ENCODE assay signal across 16 cellular contexts in the genomic region with DNA sequence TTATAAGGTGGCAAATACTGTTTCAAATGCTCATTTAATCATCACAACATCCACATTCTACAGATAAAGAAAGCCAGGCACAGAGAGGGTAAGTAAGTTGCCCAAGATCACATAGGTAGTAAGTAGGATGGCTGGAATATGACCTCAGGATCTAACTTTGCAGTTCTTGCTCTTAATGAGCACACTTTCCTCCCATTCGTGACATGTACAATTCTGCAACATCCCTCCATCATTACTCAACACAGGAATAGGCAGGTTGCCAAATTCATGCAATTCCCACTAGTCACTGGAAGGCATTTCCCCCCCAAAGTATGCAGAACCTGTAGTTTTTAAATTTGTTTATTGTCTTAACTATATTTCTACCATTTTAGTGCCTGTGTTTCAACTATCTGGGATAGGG.
A peak's percentile ranks its signal among the peaks of the same experiment; 100 is the strongest.
DNase-seq lines count a peak whose midpoint lies in the region; ATAC-seq and TF ChIP-seq lines count a peak whose summit lies in the region.
"Had no signal": no experiment of that assay in that cellular context is flagged by ENCODE, and none has a peak within 500 bp of the region (broad histone marks: within the 10 kb centered on the region; RNA-seq: fewer than 3 reads in every experiment).

No MANE protein-coding gene starts in this region.

- no peaks in the 10 kb centered on the region for H3K9me3 ChIP-seq in muscle layer of duodenum (ENCODE audit: control insufficient read depth in 1 of 2, low read length in 2 of 2)
- H3K9me3 ChIP-seq: tibial artery had no signal

- H3K27me3 ChIP-seq in muscle layer of duodenum (ENCODE audit: low read depth, low read length), result peaks cover under 1% of the 10 kb centered on the region
- H3K27me3 ChIP-seq: tibial artery had no signal

- CTCF ChIA-PET in AG04449 (lab: Yijun Ruan, JAX), result no interaction called here
- CTCF ChIA-PET in activated CD4-positive, alpha-beta T cell treated with anti-CD3 and anti-CD28 coated beads, Interleukin-2, amount 10 ng/mL, durations not matched to agents 7 days and 5 days (lab: Charles Lee), result no interaction called here

- DNase-seq in AG04449 (ENCODE audit: low read depth, low spot score), result peak; percentile 71
- peak; percentile 13 for DNase-seq in HFFc6
- peak; percentile 82 for DNase-seq in choroid plexus epithelial cell (ENCODE audit: low read depth)
- DNase-seq in ACHN, result no peak
- DNase-seq in C1 segment of cervical spinal cord (lab: John Stamatoyannopoulos, UW), result no peak
- no peak for DNase-seq in activated CD4-positive, alpha-beta T cell treated with anti-CD3 and anti-CD28 coated beads, Interleukin-2, amount 10 ng/mL, durations not matched to agents 7 days and 5 days
- DNase-seq: activated CD4-positive, CD25-positive, alpha-beta regulatory T cell; activated T-cell treated with anti-CD3 and anti-CD28 coated beads, Interleukin-2, amount 50 U/mL, for 72 hours; CD8-positive, alpha-beta memory T cell; central memory CD4-positive, alpha-beta T cell; NCI-H345; SHP77 had no signal

- peaks cover 12% of the 10 kb centered on the region for H3K9me3 Mint-ChIP-seq in HFFc6
- H3K9me3 Mint-ChIP-seq in activated CD4-positive, alpha-beta T cell treated with anti-CD3 and anti-CD28 coated beads, Interleukin-2, amount 10 ng/mL, durations not matched to agents 7 days and 5 days, result no peaks in the 10 kb centered on the region
- H3K9me3 Mint-ChIP-seq: activated T-cell treated with anti-CD3 and anti-CD28 coated beads, Interleukin-2, amount 50 U/mL, for 72 hours; CD8-positive, alpha-beta memory T cell had no signal

- H3K27ac ChIP-seq in muscle layer of duodenum (ENCODE audit: low read length), result peak overlapping the region; percentile 53
- H3K27ac ChIP-seq: parathyroid adenoma had no signal

- H3K27me3 Mint-ChIP-seq in HFFc6 (ENCODE audit: insufficient read depth), result no peaks in the 10 kb centered on the region; the same call in 1 of the 2 replicates
- no peaks in the 10 kb centered on the region for H3K27me3 Mint-ChIP-seq in activated CD4-positive, alpha-beta T cell treated with anti-CD3 and anti-CD28 coated beads, Interleukin-2, amount 10 ng/mL, durations not matched to agents 7 days and 5 days
- H3K27me3 Mint-ChIP-seq: CD8-positive, alpha-beta memory T cell had no signal

- POLR2A ChIA-PET in AG04449 (lab: Yijun Ruan, JAX), result no interaction called here
- POLR2A ChIA-PET in activated CD4-positive, alpha-beta T cell treated with anti-CD3 and anti-CD28 coated beads, Interleukin-2, amount 10 ng/mL, durations not matched to agents 7 days and 5 days (lab: Charles Lee), result no interaction called here

- no peak overlapping the region for H3K4me3 ChIP-seq in AG04449 (ENCODE audit: low read depth, low read length)
- H3K4me3 ChIP-seq in choroid plexus epithelial cell (ENCODE audit: low read depth, low read length), result no peak overlapping the region
- H3K4me3 ChIP-seq in muscle layer of duodenum (ENCODE audit: low read depth in 1 of 2, low read length in 2 of 2), result no peak overlapping the region
- H3K4me3 ChIP-seq: tibial artery had no signal

- H3K4me1 ChIP-seq in muscle layer of duodenum (ENCODE audit: control insufficient read depth in 1 of 2, insufficient read depth in 2 of 2, low read length in 2 of 2), result peaks cover 0 to 3% of the 10 kb centered on the region in 2 donors
- H3K4me1 ChIP-seq: parathyroid adenoma, tibial artery had no signal

- H3K27ac Mint-ChIP-seq in HFFc6, result no peak overlapping the region
- no peak overlapping the region for H3K27ac Mint-ChIP-seq in activated CD4-positive, alpha-beta T cell treated with anti-CD3 and anti-CD28 coated beads, Interleukin-2, amount 10 ng/mL, durations not matched to agents 7 days and 5 days
- H3K27ac Mint-ChIP-seq: activated T-cell treated with anti-CD3 and anti-CD28 coated beads, Interleukin-2, amount 50 U/mL, for 72 hours; CD8-positive, alpha-beta memory T cell had no signal

- no peaks in the 10 kb centered on the region for H3K36me3 Mint-ChIP-seq in HFFc6 (ENCODE audit: low read depth)
- no peaks in the 10 kb centered on the region for H3K36me3 Mint-ChIP-seq in activated CD4-positive, alpha-beta T cell treated with anti-CD3 and anti-CD28 coated beads, Interleukin-2, amount 10 ng/mL, durations not matched to agents 7 days and 5 days (ENCODE audit: low read depth)
- H3K36me3 Mint-ChIP-seq: CD8-positive, alpha-beta memory T cell had no signal

- ATAC-seq in HG03571 (IDR thresholded peaks at IDR 0.05; ENCODE audit: unreplicated experiment), result no peak
- ATAC-seq: activated T-cell treated with anti-CD3 and anti-CD28 coated beads, Interleukin-2, amount 50 U/mL, for 72 hours had no signal

- no peaks in the 10 kb centered on the region for H3K4me1 Mint-ChIP-seq in HFFc6 (ENCODE audit: low read depth)
- no peaks in the 10 kb centered on the region for H3K4me1 Mint-ChIP-seq in activated CD4-positive, alpha-beta T cell treated with anti-CD3 and anti-CD28 coated beads, Interleukin-2, amount 10 ng/mL, durations not matched to agents 7 days and 5 days
- H3K4me1 Mint-ChIP-seq: CD8-positive, alpha-beta memory T cell had no signal

- no peak overlapping the region for H3K4me3 Mint-ChIP-seq in HFFc6
- no peak overlapping the region for H3K4me3 Mint-ChIP-seq in activated CD4-positive, alpha-beta T cell treated with anti-CD3 and anti-CD28 coated beads, Interleukin-2, amount 10 ng/mL, durations not matched to agents 7 days and 5 days
- H3K4me3 Mint-ChIP-seq: activated T-cell treated with anti-CD3 and anti-CD28 coated beads, Interleukin-2, amount 50 U/mL, for 72 hours; CD8-positive, alpha-beta memory T cell had no signal

- H3K36me3 ChIP-seq in muscle layer of duodenum (ENCODE audit: control insufficient read depth in 1 of 2, insufficient read depth in 2 of 2, low read length in 2 of 2), result no peaks in the 10 kb centered on the region
- H3K36me3 ChIP-seq: tibial artery had no signal

- TF ChIP-seq CTCF in AG04449 (IDR thresholded peaks at IDR 0.05; ENCODE audit: insufficient read depth, low read length, missing control alignments) (no peak), HFFc6 (IDR thresholded peaks at IDR 0.05) (no peak), choroid plexus epithelial cell (conservative IDR thresholded peaks at IDR 0.05; ENCODE audit: low read depth, low read length) (no peak)

- in situ Hi-C loops in ACHN (cut with HindIII; ENCODE audit: low pct_ligation_motif_present, low pct_unique_long_range_greater_than_20kb, low sequenced_read_pairs), result no loop called here

Comparison
In these comparisons a context has a peak if more than half of its experiments do, and no peak if none do; other contexts are left out.
1. DNase-seq: peak in AG04449 (single experiment), HFFc6 (single experiment) and choroid plexus epithelial cell (single experiment); none in ACHN (single experiment), C1 segment of cervical spinal cord (0 of 14) and activated CD4-positive, alpha-beta T cell treated with anti-CD3 and anti-CD28 coated beads, Interleukin-2, amount 10 ng/mL, durations not matched to agents 7 days and 5 days (single experiment).